Comparison of ENCODE assay signal across 8 cellular contexts in genomic region chr1:154182342-154183044, GRCh38. TPM values are rescaled to one million over a fixed set of nuclear protein-coding genes. Genes with fewer than 3 reads are reported as not detected.
DNase-seq lines count a peak whose midpoint lies in the region; ATAC-seq and TF ChIP-seq lines count a peak whose summit lies in the region.

No MANE protein-coding gene starts in this region.

- H3K36me3 Mint-ChIP-seq in activated CD4-positive, alpha-beta T cell treated with anti-CD3 and anti-CD28 coated beads, Interleukin-2, amount 10 ng/mL, durations not matched to agents 24 days and 14 days (ENCODE audit: low read depth): peaks cover 42% of the 10 kb centered on the region
- peaks cover 49% of the 10 kb centered on the region for H3K36me3 Mint-ChIP-seq in dendritic cell treated with granulocyte-macrophage colony-stimulating factor and Interleukin-4, amounts not matched to agents 40 ng/mL and 50 ng/mL, for 4 days (ENCODE audit: low read depth)

- TF ChIP-seq CTCF in right lobe of liver (IDR thresholded peaks at IDR 0.05): no peak

- peak overlapping the region; percentile 85 to 99 (median 98) for H3K4me3 ChIP-seq in right lobe of liver

- H3K27me3 Mint-ChIP-seq in activated CD4-positive, alpha-beta T cell treated with anti-CD3 and anti-CD28 coated beads, Interleukin-2, amount 10 ng/mL, durations not matched to agents 24 days and 14 days: peaks cover 4% of the 10 kb centered on the region
- no peaks in the 10 kb centered on the region for H3K27me3 Mint-ChIP-seq in dendritic cell treated with granulocyte-macrophage colony-stimulating factor and Interleukin-4, amounts not matched to agents 40 ng/mL and 50 ng/mL, for 4 days

- WGBS in right lobe of liver (ENCODE audit: insufficient coverage, low coverage, low lambda C conversion rate, missing lambda C conversion rate): 0% methylated on average over 8 of the region's 36 CpGs

- intact Hi-C loops in activated CD4-positive, alpha-beta T cell treated with anti-CD3 and anti-CD28 coated beads, Interleukin-2, amount 10 ng/mL, durations not matched to agents 24 days and 14 days (cut with micrococcal nuclease): loop anchor here (1.0 to 5.0 kb wide), 7 partner anchors 11 to 260 kb away; partner anchors contain the start of genes GATAD2B, HAX1, RPS27 and UBAP2L
- intact Hi-C loops in dendritic cell treated with granulocyte-macrophage colony-stimulating factor and Interleukin-4, amounts not matched to agents 40 ng/mL and 50 ng/mL, for 4 days (cut with micrococcal nuclease): loop anchor here (1.0 to 5.0 kb wide), 3 partner anchors 38 to 190 kb away; partner anchors contain the start of genes HAX1, RPS27 and UBAP2L
- intact Hi-C loops in right lobe of liver (cut with DNase I): no loop called here

- peak; percentile 29 for TF ChIP-seq POLR2A in right lobe of liver (IDR thresholded peaks at IDR 0.05)

- no peaks in the 10 kb centered on the region for H3K27me3 ChIP-seq in right lobe of liver

- H3K36me3 ChIP-seq in right lobe of liver: no peaks in the 10 kb centered on the region

- peak overlapping the region; percentile 99 for H3K4me3 Mint-ChIP-seq in activated CD4-positive, alpha-beta T cell treated with anti-CD3 and anti-CD28 coated beads, Interleukin-2, amount 10 ng/mL, durations not matched to agents 24 days and 14 days
- H3K4me3 Mint-ChIP-seq in dendritic cell treated with granulocyte-macrophage colony-stimulating factor and Interleukin-4, amounts not matched to agents 40 ng/mL and 50 ng/mL, for 4 days: peak overlapping the region; percentile 99

- no peaks in the 10 kb centered on the region for H3K9me3 Mint-ChIP-seq in activated CD4-positive, alpha-beta T cell treated with anti-CD3 and anti-CD28 coated beads, Interleukin-2, amount 10 ng/mL, durations not matched to agents 24 days and 14 days
- no peaks in the 10 kb centered on the region for H3K9me3 Mint-ChIP-seq in dendritic cell treated with granulocyte-macrophage colony-stimulating factor and Interleukin-4, amounts not matched to agents 40 ng/mL and 50 ng/mL, for 4 days

- H3K9me3 ChIP-seq in right lobe of liver: no peaks in the 10 kb centered on the region

- H3K27ac Mint-ChIP-seq in activated CD4-positive, alpha-beta T cell treated with anti-CD3 and anti-CD28 coated beads, Interleukin-2, amount 10 ng/mL, durations not matched to agents 24 days and 14 days: peak overlapping the region; percentile 100
- peak overlapping the region; percentile 97 for H3K27ac Mint-ChIP-seq in dendritic cell treated with granulocyte-macrophage colony-stimulating factor and Interleukin-4, amounts not matched to agents 40 ng/mL and 50 ng/mL, for 4 days

- peak; percentile 64 for ATAC-seq in HG02798 (IDR thresholded peaks at IDR 0.05; ENCODE audit: poor library complexity, unreplicated experiment)
- ATAC-seq in right lobe of liver: peak; percentile 45 to 54 (median 50)

- peak; percentile 81 for DNase-seq in DMS 273 (lab: John Stamatoyannopoulos, UW; ENCODE audit: unreplicated experiment)
- DNase-seq in DMS 273 treated with DMSO at 0.1 percent for 48 hours (lab: John Stamatoyannopoulos, UW): no peak
- DNase-seq in NCI-H226: peak; percentile 96
- peak; percentile 94 for DNase-seq in activated CD4-positive, alpha-beta T cell treated with anti-CD3 and anti-CD28 coated beads, Interleukin-2, amount 10 ng/mL, durations not matched to agents 24 days and 14 days
- DNase-seq in right lobe of liver: peak; percentile 82 to 87 (median 85)
- DNase-seq in stimulated activated CD4-positive, alpha-beta T cell treated with anti-CD3 and anti-CD28 coated beads, Interleukin-4, amount 100 ng/mL, for 4 hours: peak; percentile 67 to 68

- H3K4me1 ChIP-seq in right lobe of liver: peaks cover 3 to 48% (median 19%) of the 10 kb centered on the region in 4 donors

- H3K4me1 Mint-ChIP-seq in activated CD4-positive, alpha-beta T cell treated with anti-CD3 and anti-CD28 coated beads, Interleukin-2, amount 10 ng/mL, durations not matched to agents 24 days and 14 days: peaks cover 57% of the 10 kb centered on the region
- peaks cover 53% of the 10 kb centered on the region for H3K4me1 Mint-ChIP-seq in dendritic cell treated with granulocyte-macrophage colony-stimulating factor and Interleukin-4, amounts not matched to agents 40 ng/mL and 50 ng/mL, for 4 days (ENCODE audit: low read depth)

- peak overlapping the region; percentile 77 to 88 (median 84) for H3K27ac ChIP-seq in right lobe of liver

RNA-seq across cellular contexts. Expression of gene TPM3, which starts 9.4 kb away (rescaled TPM):
- 633 and 635 TPM in 2 replicates for total RNA-seq in activated CD4-positive, alpha-beta T cell treated with anti-CD3 and anti-CD28 coated beads, Interleukin-2, amount 10 ng/mL, durations not matched to agents 24 days and 14 days
- total RNA-seq in right lobe of liver: 100 to 1,000 TPM in 3 of 6 experiments, 10 to 100 TPM in 3; 76.3 to 189 (median 120) TPM

RNA-seq across cellular contexts. Expression of gene CFAP141, which starts 23.6 kb away (rescaled TPM):
- total RNA-seq in activated CD4-positive, alpha-beta T cell treated with anti-CD3 and anti-CD28 coated beads, Interleukin-2, amount 10 ng/mL, durations not matched to agents 24 days and 14 days: not detected in 2 replicates
- not detected for total RNA-seq in right lobe of liver

RNA-seq across cellular contexts. Expression of gene NUP210L, which starts 27.6 kb away (rescaled TPM):
- total RNA-seq in activated CD4-positive, alpha-beta T cell treated with anti-CD3 and anti-CD28 coated beads, Interleukin-2, amount 10 ng/mL, durations not matched to agents 24 days and 14 days: 0.02 TPM in 1 of 2 replicates, not detected in the other
- total RNA-seq in right lobe of liver: under 1 TPM in 1 of 6 experiments, not detected in 5; 0.14 TPM

RNA-seq across cellular contexts. Expression of gene UBAP2L, which starts 38.3 kb away (rescaled TPM):
- 277 and 281 TPM in 2 replicates for total RNA-seq in activated CD4-positive, alpha-beta T cell treated with anti-CD3 and anti-CD28 coated beads, Interleukin-2, amount 10 ng/mL, durations not matched to agents 24 days and 14 days
- 10 to 100 TPM; 26.8 to 57.2 (median 40.4) TPM for total RNA-seq in right lobe of liver

Comparison
In these comparisons a context has a peak if more than half of its experiments do, and no peak if none do; other contexts are left out.
1. intact Hi-C loops: an anchor here in activated CD4-positive, alpha-beta T cell treated with anti-CD3 and anti-CD28 coated beads, Interleukin-2, amount 10 ng/mL, durations not matched to agents 24 days and 14 days (1.0 to 5.0 kb wide) and dendritic cell treated with granulocyte-macrophage colony-stimulating factor and Interleukin-4, amounts not matched to agents 40 ng/mL and 50 ng/mL, for 4 days (1.0 to 5.0 kb wide); none called in right lobe of liver.